Comparison of ENCODE assay signal across 1 cellular context in genomic region chr17:28741358-28742349, GRCh38.
TF ChIP-seq lines count a peak whose summit lies in the region.

No MANE protein-coding gene starts in this region.

TF ChIP-seq in HepG2, 621 proteins besides CTCF, POLR2A, EP300 and RAD21:
- TF ChIP-seq RFX1 (IDR thresholded peaks at IDR 0.05) (peak; percentile 59), JDP2 (CRISPR knock-in tag; IDR thresholded peaks at IDR 0.05; ENCODE audit: borderline replicate concordance) (no peak)
